Comparison of ENCODE assay signal across 2 cellular contexts in genomic region chr4:112082954-112083586, GRCh38.
TF ChIP-seq lines count a peak whose summit lies in the region.

No MANE protein-coding gene starts in this region.

TF ChIP-seq in HCT116, 20 proteins besides CTCF, POLR2A, EP300 and RAD21 (continued from another document):
- TF ChIP-seq ATF3 (IDR thresholded peaks at IDR 0.05) (peak; percentile 89), MAX (IDR thresholded peaks at IDR 0.05) (peak; percentile 88), EGR1 (IDR thresholded peaks at IDR 0.05; ENCODE audit: low read depth) (peak; percentile 68), YY1 (IDR thresholded peaks at IDR 0.05; ENCODE audit: extremely low read depth, insufficient replicate concordance, low read depth, low read length) (no peak), SIN3A (IDR thresholded peaks at IDR 0.05; ENCODE audit: low read depth) (peak; percentile 94), EZH2phosphoT487 (IDR thresholded peaks at IDR 0.05; ENCODE audit: borderline replicate concordance) (no peak), CEBPB (IDR thresholded peaks at IDR 0.05; ENCODE audit: low read depth) (peak; percentile 92), FOSL1 (IDR thresholded peaks at IDR 0.05; ENCODE audit: low read depth) (peak; percentile 100), EZH2 (IDR thresholded peaks at IDR 0.05) (no peak), SRF (IDR thresholded peaks at IDR 0.05; ENCODE audit: low read depth) (peak; percentile 89), ZNF274 (IDR thresholded peaks at IDR 0.05; ENCODE audit: low read depth, low read length) (no peak), ELF1 (IDR thresholded peaks at IDR 0.05; ENCODE audit: borderline replicate concordance, low read depth) (no peak)
- TF ChIP-seq, protein P1, sequence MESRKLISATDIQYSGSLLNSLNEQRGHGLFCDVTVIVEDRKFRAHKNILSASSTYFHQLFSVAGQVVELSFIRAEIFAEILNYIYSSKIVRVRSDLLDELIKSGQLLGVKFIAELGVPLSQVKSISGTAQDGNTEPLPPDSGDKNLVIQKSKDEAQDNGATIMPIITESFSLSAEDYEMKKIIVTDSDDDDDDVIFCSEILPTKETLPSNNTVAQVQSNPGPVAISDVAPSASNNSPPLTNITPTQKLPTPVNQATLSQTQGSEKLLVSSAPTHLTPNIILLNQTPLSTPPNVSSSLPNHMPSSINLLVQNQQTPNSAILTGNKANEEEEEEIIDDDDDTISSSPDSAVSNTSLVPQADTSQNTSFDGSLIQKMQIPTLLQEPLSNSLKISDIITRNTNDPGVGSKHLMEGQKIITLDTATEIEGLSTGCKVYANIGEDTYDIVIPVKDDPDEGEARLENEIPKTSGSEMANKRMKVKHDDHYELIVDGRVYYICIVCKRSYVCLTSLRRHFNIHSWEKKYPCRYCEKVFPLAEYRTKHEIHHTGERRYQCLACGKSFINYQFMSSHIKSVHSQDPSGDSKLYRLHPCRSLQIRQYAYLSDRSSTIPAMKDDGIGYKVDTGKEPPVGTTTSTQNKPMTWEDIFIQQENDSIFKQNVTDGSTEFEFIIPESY (IDR thresholded peaks at IDR 0.05; ENCODE audit: extremely low read depth, insufficient replicate concordance, low read length) = peak; percentile 79

TF ChIP-seq in SK-N-SH treated with all-trans-retinoic acid at 6 μM for 48 hours, 23 proteins besides CTCF, POLR2A, EP300 and RAD21 (continued from another document):
- TF ChIP-seq PATZ1 (CRISPR knock-in tag; IDR thresholded peaks at IDR 0.05; ENCODE audit: borderline replicate concordance) = peak; percentile 84
- TF ChIP-seq ZC3H10 (CRISPR knock-in tag; IDR thresholded peaks at IDR 0.05) = peak; percentile 96
- TF ChIP-seq ISL1 (CRISPR knock-in tag; IDR thresholded peaks at IDR 0.05) = peak; percentile 71; the same call in 1 of the 2 replicates
- no peak for TF ChIP-seq ZNF70 (CRISPR knock-in tag; IDR thresholded peaks at IDR 0.05)
- TF ChIP-seq TOX (CRISPR knock-in tag; IDR thresholded peaks at IDR 0.05; ENCODE audit: borderline replicate concordance) = peak; percentile 98
